Comparison of ENCODE assay signal across 7 cellular contexts in the genomic region with DNA sequence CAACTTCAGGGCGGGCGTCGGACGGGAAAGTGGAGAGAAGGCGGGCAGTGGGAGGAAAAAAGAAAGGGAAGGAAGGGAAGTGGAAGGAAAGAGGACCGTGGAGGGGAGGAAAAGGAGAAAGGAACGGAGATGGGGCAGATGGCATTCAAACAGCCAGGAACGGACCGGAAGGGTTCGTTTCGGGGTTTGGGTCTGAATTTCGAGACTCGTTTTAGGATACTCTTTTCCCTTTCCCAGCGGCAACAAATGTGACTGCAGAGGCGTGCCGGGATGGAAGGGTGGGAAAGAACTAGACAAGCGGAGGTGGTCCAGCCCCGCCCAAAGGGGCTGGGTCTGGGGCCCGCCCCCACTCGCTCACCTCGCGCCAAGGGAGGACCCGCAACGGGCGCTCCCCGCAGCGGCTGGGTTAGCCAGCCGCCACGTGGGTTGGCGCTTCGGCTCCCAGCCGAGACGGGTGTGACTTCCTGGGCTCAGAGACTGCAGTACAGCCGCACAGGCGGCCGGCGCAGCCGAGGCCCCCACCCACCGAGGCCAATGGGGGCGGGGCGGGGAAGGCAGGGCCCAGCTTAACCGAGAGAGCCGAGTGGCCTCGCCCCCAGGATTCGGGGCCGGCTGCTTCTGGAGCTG. TPM values are rescaled to one million over a fixed set of nuclear protein-coding genes. Genes with fewer than 3 reads are reported as not detected.
DNase-seq lines count a peak whose midpoint lies in the region; ATAC-seq and TF ChIP-seq lines count a peak whose summit lies in the region.

No MANE protein-coding gene starts in this region.

- peaks cover 27 to 33% (median 28%) of the 10 kb centered on the region in 3 donors for H3K4me1 ChIP-seq in skeletal muscle tissue (ENCODE audit: control insufficient read depth in 3 of 3, insufficient read depth in 3 of 3, low read length in 3 of 3)

- H3K36me3 ChIP-seq in skeletal muscle tissue (ENCODE audit: control insufficient read depth in 3 of 3, insufficient read depth in 3 of 3, low read length in 3 of 3), result no peaks in the 10 kb centered on the region

- H3K9ac ChIP-seq in skeletal muscle tissue (ENCODE audit: low read depth in 1 of 3, low read length in 3 of 3), result peak overlapping the region; percentile 1 to 62 (median 19)

- TF ChIP-seq CTCF in GM12865 (IDR thresholded peaks at IDR 0.05; ENCODE audit: insufficient read depth, low read depth, low read length, missing control alignments), result no peak

- H3K9me3 ChIP-seq in skeletal muscle tissue (ENCODE audit: control insufficient read depth in 3 of 3, low read length in 3 of 3), result no peaks in the 10 kb centered on the region

- H3K4me3 ChIP-seq in GM12865 (ENCODE audit: low read depth, low read length) (peak overlapping the region; percentile 83), skeletal muscle tissue (ENCODE audit: low read length in 3 of 3) (peak overlapping the region; percentile 69 to 78 (median 71))

- DNase-seq in GM12865 (ENCODE audit: low read depth), result peak; percentile 82
- DNase-seq in LHCN-M2 (ENCODE audit: low read depth), result peak; percentile 93
- DNase-seq in cerebellar cortex (ENCODE audit: low spot score), result peak; percentile 67
- DNase-seq in islet precursor cell, result peak; percentile 99

- ATAC-seq in GM21825 (IDR thresholded peaks at IDR 0.05; ENCODE audit: unreplicated experiment), result peak; percentile 55
- peak; percentile 60 for ATAC-seq in SK-N-SH treated with all-trans-retinoic acid at 6 μM for 48 hours

- peak overlapping the region; percentile 79 for H3K27ac ChIP-seq in skeletal muscle tissue (ENCODE audit: low read depth, low read length)

- peaks cover 47 to 56% (median 52%) of the 10 kb centered on the region in 3 donors for H3K27me3 ChIP-seq in skeletal muscle tissue (ENCODE audit: control insufficient read depth in 3 of 3, insufficient read depth in 3 of 3, low read length in 3 of 3)

TF ChIP-seq in SK-N-SH treated with all-trans-retinoic acid at 6 μM for 48 hours, 23 proteins besides CTCF, POLR2A, EP300 and RAD21 (continues in another document):
- TF ChIP-seq, protein P1, sequence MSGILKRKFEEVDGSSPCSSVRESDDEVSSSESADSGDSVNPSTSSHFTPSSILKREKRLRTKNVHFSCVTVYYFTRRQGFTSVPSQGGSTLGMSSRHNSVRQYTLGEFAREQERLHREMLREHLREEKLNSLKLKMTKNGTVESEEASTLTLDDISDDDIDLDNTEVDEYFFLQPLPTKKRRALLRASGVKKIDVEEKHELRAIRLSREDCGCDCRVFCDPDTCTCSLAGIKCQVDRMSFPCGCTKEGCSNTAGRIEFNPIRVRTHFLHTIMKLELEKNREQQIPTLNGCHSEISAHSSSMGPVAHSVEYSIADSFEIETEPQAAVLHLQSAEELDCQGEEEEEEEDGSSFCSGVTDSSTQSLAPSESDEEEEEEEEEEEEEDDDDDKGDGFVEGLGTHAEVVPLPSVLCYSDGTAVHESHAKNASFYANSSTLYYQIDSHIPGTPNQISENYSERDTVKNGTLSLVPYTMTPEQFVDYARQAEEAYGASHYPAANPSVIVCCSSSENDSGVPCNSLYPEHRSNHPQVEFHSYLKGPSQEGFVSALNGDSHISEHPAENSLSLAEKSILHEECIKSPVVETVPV (CRISPR knock-in tag; IDR thresholded peaks at IDR 0.05), result no peak
- TF ChIP-seq ZFP30 (CRISPR knock-in tag; IDR thresholded peaks at IDR 0.05) (no peak), CSDC2 (CRISPR knock-in tag; IDR thresholded peaks at IDR 0.05) (no peak), PPARA (CRISPR knock-in tag; IDR thresholded peaks at IDR 0.05; ENCODE audit: borderline replicate concordance) (no peak), ZNF8 (CRISPR knock-in tag; IDR thresholded peaks at IDR 0.05) (peak; percentile 81), ISL1 (CRISPR knock-in tag; IDR thresholded peaks at IDR 0.05) (no peak), BACH2 (CRISPR knock-in tag; IDR thresholded peaks at IDR 0.05; ENCODE audit: borderline replicate concordance) (no peak), GLIS3 (CRISPR knock-in tag; IDR thresholded peaks at IDR 0.05) (0 out of 2 replicates have a peak, but pooled peaks have one; percentile 68), ZC3H10 (CRISPR knock-in tag; IDR thresholded peaks at IDR 0.05) (no peak), ZNF70 (CRISPR knock-in tag; IDR thresholded peaks at IDR 0.05) (no peak), RARB (CRISPR knock-in tag; IDR thresholded peaks at IDR 0.05) (no peak), ARNTL (CRISPR knock-in tag; IDR thresholded peaks at IDR 0.05; ENCODE audit: borderline replicate concordance, low read depth) (no peak), SNAI2 (CRISPR knock-in tag; IDR thresholded peaks at IDR 0.05) (no peak), TOX (CRISPR knock-in tag; IDR thresholded peaks at IDR 0.05; ENCODE audit: borderline replicate concordance) (no peak), ZNF565 (CRISPR knock-in tag; conservative IDR thresholded peaks at IDR 0.05; ENCODE audit: low read depth) (0 out of 2 replicates have a peak, but pooled peaks have one; percentile 31), TCF4 (CRISPR knock-in tag; IDR thresholded peaks at IDR 0.05; ENCODE audit: borderline replicate concordance) (no peak), ZFP3 (CRISPR knock-in tag; IDR thresholded peaks at IDR 0.05) (no peak), ESRRG (CRISPR knock-in tag; IDR thresholded peaks at IDR 0.05) (no peak)
- TF ChIP-seq, protein P2, sequence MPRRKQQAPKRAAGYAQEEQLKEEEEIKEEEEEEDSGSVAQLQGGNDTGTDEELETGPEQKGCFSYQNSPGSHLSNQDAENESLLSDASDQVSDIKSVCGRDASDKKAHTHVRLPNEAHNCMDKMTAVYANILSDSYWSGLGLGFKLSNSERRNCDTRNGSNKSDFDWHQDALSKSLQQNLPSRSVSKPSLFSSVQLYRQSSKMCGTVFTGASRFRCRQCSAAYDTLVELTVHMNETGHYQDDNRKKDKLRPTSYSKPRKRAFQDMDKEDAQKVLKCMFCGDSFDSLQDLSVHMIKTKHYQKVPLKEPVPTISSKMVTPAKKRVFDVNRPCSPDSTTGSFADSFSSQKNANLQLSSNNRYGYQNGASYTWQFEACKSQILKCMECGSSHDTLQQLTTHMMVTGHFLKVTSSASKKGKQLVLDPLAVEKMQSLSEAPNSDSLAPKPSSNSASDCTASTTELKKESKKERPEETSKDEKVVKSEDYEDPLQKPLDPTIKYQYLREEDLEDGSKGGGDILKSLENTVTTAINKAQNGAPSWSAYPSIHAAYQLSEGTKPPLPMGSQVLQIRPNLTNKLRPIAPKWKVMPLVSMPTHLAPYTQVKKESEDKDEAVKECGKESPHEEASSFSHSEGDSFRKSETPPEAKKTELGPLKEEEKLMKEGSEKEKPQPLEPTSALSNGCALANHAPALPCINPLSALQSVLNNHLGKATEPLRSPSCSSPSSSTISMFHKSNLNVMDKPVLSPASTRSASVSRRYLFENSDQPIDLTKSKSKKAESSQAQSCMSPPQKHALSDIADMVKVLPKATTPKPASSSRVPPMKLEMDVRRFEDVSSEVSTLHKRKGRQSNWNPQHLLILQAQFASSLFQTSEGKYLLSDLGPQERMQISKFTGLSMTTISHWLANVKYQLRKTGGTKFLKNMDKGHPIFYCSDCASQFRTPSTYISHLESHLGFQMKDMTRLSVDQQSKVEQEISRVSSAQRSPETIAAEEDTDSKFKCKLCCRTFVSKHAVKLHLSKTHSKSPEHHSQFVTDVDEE (CRISPR knock-in tag; IDR thresholded peaks at IDR 0.05), result 0 out of 2 replicates have a peak, but pooled peaks have one; percentile 25
- TF ChIP-seq, protein P3, sequence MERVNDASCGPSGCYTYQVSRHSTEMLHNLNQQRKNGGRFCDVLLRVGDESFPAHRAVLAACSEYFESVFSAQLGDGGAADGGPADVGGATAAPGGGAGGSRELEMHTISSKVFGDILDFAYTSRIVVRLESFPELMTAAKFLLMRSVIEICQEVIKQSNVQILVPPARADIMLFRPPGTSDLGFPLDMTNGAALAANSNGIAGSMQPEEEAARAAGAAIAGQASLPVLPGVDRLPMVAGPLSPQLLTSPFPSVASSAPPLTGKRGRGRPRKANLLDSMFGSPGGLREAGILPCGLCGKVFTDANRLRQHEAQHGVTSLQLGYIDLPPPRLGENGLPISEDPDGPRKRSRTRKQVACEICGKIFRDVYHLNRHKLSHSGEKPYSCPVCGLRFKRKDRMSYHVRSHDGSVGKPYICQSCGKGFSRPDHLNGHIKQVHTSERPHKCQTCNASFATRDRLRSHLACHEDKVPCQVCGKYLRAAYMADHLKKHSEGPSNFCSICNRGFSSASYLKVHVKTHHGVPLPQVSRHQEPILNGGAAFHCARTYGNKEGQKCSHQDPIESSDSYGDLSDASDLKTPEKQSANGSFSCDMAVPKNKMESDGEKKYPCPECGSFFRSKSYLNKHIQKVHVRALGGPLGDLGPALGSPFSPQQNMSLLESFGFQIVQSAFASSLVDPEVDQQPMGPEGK (CRISPR knock-in tag; IDR thresholded peaks at IDR 0.05; ENCODE audit: borderline replicate concordance), result peak; percentile 85; the same call in 1 of the 2 replicates
- TF ChIP-seq, protein P4, sequence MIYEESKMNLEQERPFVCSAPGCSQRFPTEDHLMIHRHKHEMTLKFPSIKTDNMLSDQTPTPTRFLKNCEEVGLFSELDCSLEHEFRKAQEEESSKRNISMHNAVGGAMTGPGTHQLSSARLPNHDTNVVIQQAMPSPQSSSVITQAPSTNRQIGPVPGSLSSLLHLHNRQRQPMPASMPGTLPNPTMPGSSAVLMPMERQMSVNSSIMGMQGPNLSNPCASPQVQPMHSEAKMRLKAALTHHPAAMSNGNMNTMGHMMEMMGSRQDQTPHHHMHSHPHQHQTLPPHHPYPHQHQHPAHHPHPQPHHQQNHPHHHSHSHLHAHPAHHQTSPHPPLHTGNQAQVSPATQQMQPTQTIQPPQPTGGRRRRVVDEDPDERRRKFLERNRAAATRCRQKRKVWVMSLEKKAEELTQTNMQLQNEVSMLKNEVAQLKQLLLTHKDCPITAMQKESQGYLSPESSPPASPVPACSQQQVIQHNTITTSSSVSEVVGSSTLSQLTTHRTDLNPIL (CRISPR knock-in tag; IDR thresholded peaks at IDR 0.05; ENCODE audit: low read depth), result no peak

RNA-seq across cellular contexts. Expression of a gene that starts 2.7 kb away (rescaled TPM):
- total RNA-seq in LHCN-M2 (2014; rRNA removed) (154 and 160 TPM in 2 replicates), skeletal muscle tissue (254 TPM)
- 47.0 TPM for polyA plus RNA-seq in LHCN-M2 (2012)

Comparison
In these comparisons a context has a peak if more than half of its experiments do, and no peak if none do; other contexts are left out.
1. Peak in every context shown above with its lines: DNase-seq, ATAC-seq, H3K4me3 ChIP-seq and H3K27ac ChIP-seq.